Comparison of ENCODE assay signal across 8 cellular contexts in the genomic region with DNA sequence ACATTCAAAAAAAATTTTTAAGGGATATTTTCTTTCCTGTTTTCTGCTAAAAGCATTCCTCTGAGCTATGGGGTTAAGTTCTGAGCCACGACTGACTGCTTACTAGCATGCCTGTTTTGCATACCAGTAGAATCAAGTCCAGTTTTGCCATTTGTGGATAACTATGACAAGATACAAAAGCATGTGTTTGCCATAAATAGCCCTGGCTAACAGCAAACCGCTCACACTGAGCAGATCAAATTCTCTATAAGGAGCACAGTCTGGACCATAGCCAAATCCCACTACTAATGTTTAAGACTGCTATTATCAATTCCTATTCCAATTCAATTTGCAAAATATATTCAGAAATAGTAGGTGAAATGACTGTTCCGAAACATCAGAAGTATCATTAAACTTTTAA. TPM values are rescaled to one million over a fixed set of nuclear protein-coding genes. Genes with fewer than 3 reads are reported as not detected.
A peak's percentile ranks its signal among the peaks of the same experiment; 100 is the strongest.
DNase-seq lines count a peak whose midpoint lies in the region; ATAC-seq and TF ChIP-seq lines count a peak whose summit lies in the region.

No MANE protein-coding gene starts in this region.

- no peak overlapping the region for H2BK20ac ChIP-seq in H9 (ENCODE audit: low read depth, low read length, poor library complexity, severe bottlenecking)

- no peak overlapping the region for H4K91ac ChIP-seq in H9 (ENCODE audit: insufficient read length, low read depth, low read length)

- no peak overlapping the region for H2AFZ ChIP-seq in H9 (ENCODE audit: low read length)

- peaks cover 0 to 25% of the 10 kb centered on the region in 2 donors for H3K4me1 ChIP-seq in right atrium auricular region
- H3K4me1 ChIP-seq in H9 (ENCODE audit: insufficient read depth, low read length) = no peaks in the 10 kb centered on the region

- peaks cover 0 to 18% (median 10%) of the 10 kb centered on the region in 3 experiments; a peak in 5 of 7 replicates for H3K36me3 Mint-ChIP-seq in H9 (ENCODE audit: insufficient read depth in 1 of 3, low read depth in 3 of 3)

- H4K5ac ChIP-seq in H9 (ENCODE audit: insufficient read length, low read depth, low read length) = no peak overlapping the region

- TF ChIP-seq CTCF in GM13977 (IDR thresholded peaks at IDR 0.05; ENCODE audit: extremely low read depth, insufficient read depth, missing control alignments) = no peak
- no peak for TF ChIP-seq CTCF in right atrium auricular region (IDR thresholded peaks at IDR 0.05)
- TF ChIP-seq CTCF in H9 (conservative IDR thresholded peaks at IDR 0.05) = no peak

- H3K27me3 Mint-ChIP-seq in H9 (ENCODE audit: low read depth) = peaks cover 13% of the 10 kb centered on the region

- peak overlapping the region; percentile 99 for H3K27ac ChIP-seq in right atrium auricular region
- H3K27ac ChIP-seq in H9 (ENCODE audit: insufficient read length, low read depth, low read length) = no peak overlapping the region

- H3K27ac Mint-ChIP-seq in H9 = no peak overlapping the region

- H3K36me3 ChIP-seq in right atrium auricular region = peaks cover 17% of the 10 kb centered on the region

- no peak overlapping the region for H3T11ph ChIP-seq in H9 (ENCODE audit: low read length)

- WGBS in H9 (ENCODE audit: extremely low coverage, insufficient read length, low lambda C conversion rate) = no CpG with 5 or more reads among the region's 3 CpGs

- H3K4me2 ChIP-seq in H9 (ENCODE audit: insufficient read depth, insufficient read length, low read length) = no peak overlapping the region

- no peaks in the 10 kb centered on the region for H3K27me3 ChIP-seq in right atrium auricular region
- no peaks in the 10 kb centered on the region for H3K27me3 ChIP-seq in H9 (ENCODE audit: insufficient read depth, low read length)

- no peak overlapping the region for H3K4ac ChIP-seq in H9 (ENCODE audit: low read depth, low read length)

- H3K4me3 Mint-ChIP-seq in H9 = no peak overlapping the region

- no peak overlapping the region for H3K14ac ChIP-seq in H9 (ENCODE audit: insufficient read depth, low read length)

- no peak overlapping the region for H2BK15ac ChIP-seq in H9 (ENCODE audit: low read depth, low read length)

- H3K9me3 ChIP-seq in right atrium auricular region = no peaks in the 10 kb centered on the region
- H3K9me3 ChIP-seq in H9 (ENCODE audit: control insufficient read depth, low read depth, low read length) = no peaks in the 10 kb centered on the region

- no peaks in the 10 kb centered on the region for H4K20me1 ChIP-seq in H9 (ENCODE audit: control insufficient read depth, insufficient read depth, insufficient read length)

- H2BK120ac ChIP-seq in H9 (ENCODE audit: low read depth, low read length, poor library complexity, severe bottlenecking) = no peak overlapping the region

- no peak overlapping the region for H3K18ac ChIP-seq in H9 (ENCODE audit: insufficient read length, low read depth, low read length)

- H3K23ac ChIP-seq in H9 (ENCODE audit: insufficient read length, low read depth, low read length) = no peak overlapping the region

- H3K79me2 ChIP-seq in H9 (ENCODE audit: insufficient read depth, low read length) = no peaks in the 10 kb centered on the region

- peak overlapping the region; percentile 1 to 89 for H3K4me3 ChIP-seq in right atrium auricular region

- no peak overlapping the region for H2BK5ac ChIP-seq in H9 (ENCODE audit: insufficient read length, low read length)

- H3K79me1 ChIP-seq in H9 (ENCODE audit: insufficient read depth, low read depth, low read length, poor library complexity, severe bottlenecking) = no peaks in the 10 kb centered on the region

- peak; percentile 54 for ATAC-seq in HG03095 (IDR thresholded peaks at IDR 0.05; ENCODE audit: unreplicated experiment)
- no peak for ATAC-seq in activated CD4-positive, CD25-positive, alpha-beta regulatory T cell treated with anti-CD3 and anti-CD28 coated beads, Interleukin-2, amount 50 U/mL, for 24 hours

- DNase-seq in GM13977 (ENCODE audit: low spot score) (peak; percentile 73), SHP77 treated with DMSO at 0.1 percent for 48 hours (lab: John Stamatoyannopoulos, UW) (peak; percentile 38), right atrium auricular region (ENCODE audit: low spot score) (no peak), H9 (no peak), NOMO-1 (lab: John Stamatoyannopoulos, UW; ENCODE audit: unreplicated experiment in 2 of 2) (no peak), NCI-H1436 treated with DMSO at 0.1 percent for 48 hours (lab: John Stamatoyannopoulos, UW) (no peak)

- peaks cover 10 to 11% of the 10 kb centered on the region in 2 experiments for H3K4me1 Mint-ChIP-seq in H9

- peaks cover 8% of the 10 kb centered on the region for H3K23me2 ChIP-seq in H9 (ENCODE audit: insufficient read length, low read depth, low read length, poor library complexity, severe bottlenecking)

- no peak overlapping the region for H3K56ac ChIP-seq in H9 (ENCODE audit: insufficient read length, low read depth, low read length)

- no peak overlapping the region for H2BK12ac ChIP-seq in H9 (ENCODE audit: insufficient read length, low read depth, low read length)

- in situ Hi-C loops in GM13977 (cut with MboI; ENCODE audit: low pct_unique_long_range_greater_than_20kb, low sequenced_read_pairs, unreplicated experiment) = no loop called here

- no peak overlapping the region for H4K8ac ChIP-seq in H9 (replicated peaks; ENCODE audit: insufficient read length, low read depth, low read length)

- H2AK5ac ChIP-seq in H9 (ENCODE audit: insufficient read length, low read length) = no peak overlapping the region

- H3K9me3 Mint-ChIP-seq in H9 = no peaks in the 10 kb centered on the region

- no peak overlapping the region for H3K9ac ChIP-seq in H9 (ENCODE audit: extremely low read depth, insufficient read length, low read length)

RNA-seq across cellular contexts. Expression of a gene that starts 3.2 kb away (rescaled TPM):
- total RNA-seq in right atrium auricular region (100 to 1,000 TPM; 261 to 441 TPM), H9 (2021) (13.9 and 14.2 TPM in 2 replicates)

Comparison
In these comparisons a context has a peak if more than half of its experiments do, and no peak if none do; other contexts are left out.
1. DNase-seq: peak in GM13977 (single experiment) and SHP77 treated with DMSO at 0.1 percent for 48 hours (single experiment); none in right atrium auricular region (single experiment), H9 (single experiment), NOMO-1 (0 of 2) and NCI-H1436 treated with DMSO at 0.1 percent for 48 hours (single experiment).
2. RNA of a gene that starts 3.2 kb away (total RNA-seq): 261 to 441 TPM in right atrium auricular region; 13.9 to 14.2 TPM in H9; every median in the first group is over 10 times any median in the second.